18 cellular contexts compared by ENCODE assay signal in genomic region chr10:69387500-69387899, GRCh38. TPM values are rescaled to one million over a fixed set of nuclear protein-coding genes. Genes with fewer than 3 reads are reported as not detected.
DNase-seq lines count a peak whose midpoint lies in the region; ATAC-seq, FAIRE-seq and TF ChIP-seq lines count a peak whose summit lies in the region.
"Had no signal": no experiment of that assay in that cellular context is flagged by ENCODE, and none has a peak within 500 bp of the region (broad histone marks: within the 10 kb centered on the region; RNA-seq: fewer than 3 reads in every experiment).

No MANE protein-coding gene starts in this region.

- peaks cover 36% of the 10 kb centered on the region for H3K36me3 ChIP-seq in CD8-positive, alpha-beta T cell (ENCODE audit: insufficient read depth, low read length)

- no peak for ATAC-seq in CD8-positive, alpha-beta T cell
- no peak for ATAC-seq in stimulated activated naive B cell treated with anti-CD40 and anti-IgM and Interleukin-4, amounts not matched to agents 10 μg/mL and 1 μg/mL and 100 μg/mL, for 72 hours (replicated peaks)
- no peak for ATAC-seq in HG03469 (IDR thresholded peaks at IDR 0.05; ENCODE audit: unreplicated experiment)

- no peak overlapping the region for H3K27ac ChIP-seq in CD8-positive, alpha-beta T cell (ENCODE audit: low read depth, low read length)
- H3K27ac ChIP-seq: GM23248 had no signal

- H3K4me3 Mint-ChIP-seq in CD8-positive, alpha-beta T cell, result no peak overlapping the region
- no peak overlapping the region for H3K4me3 Mint-ChIP-seq in stimulated activated naive B cell treated with anti-CD40 and anti-IgM and Interleukin-4, amounts not matched to agents 10 μg/mL and 1 μg/mL and 100 μg/mL, for 72 hours

- no peak for FAIRE-seq in HTR-8/SVneo (lab: Jason Lieb, UNC)
- FAIRE-seq: GM12891, GM18507 had no signal

- no peak overlapping the region for H3K4me3 ChIP-seq in CD8-positive, alpha-beta T cell (ENCODE audit: low read depth, low read length)
- no peak overlapping the region for H3K4me3 ChIP-seq in epithelial cell of esophagus (ENCODE audit: low read length)
- H3K4me3 ChIP-seq: GM23248 had no signal

- H3K9me3 ChIP-seq in CD8-positive, alpha-beta T cell (ENCODE audit: low read length), result no peaks in the 10 kb centered on the region

- peak overlapping the region; percentile 45 for H3K27ac Mint-ChIP-seq in CD8-positive, alpha-beta T cell
- peak overlapping the region; percentile 47 for H3K27ac Mint-ChIP-seq in stimulated activated naive B cell treated with anti-CD40 and anti-IgM and Interleukin-4, amounts not matched to agents 10 μg/mL and 1 μg/mL and 100 μg/mL, for 72 hours

- H3K27me3 Mint-ChIP-seq in CD8-positive, alpha-beta T cell (ENCODE audit: low read depth), result no peaks in the 10 kb centered on the region
- H3K27me3 Mint-ChIP-seq in stimulated activated naive B cell treated with anti-CD40 and anti-IgM and Interleukin-4, amounts not matched to agents 10 μg/mL and 1 μg/mL and 100 μg/mL, for 72 hours, result no peaks in the 10 kb centered on the region

- no peaks in the 10 kb centered on the region for H3K27me3 ChIP-seq in CD8-positive, alpha-beta T cell (ENCODE audit: insufficient read depth, low read length)

- H3K36me3 Mint-ChIP-seq in CD8-positive, alpha-beta T cell, result peaks cover 87% of the 10 kb centered on the region
- H3K36me3 Mint-ChIP-seq in stimulated activated naive B cell treated with anti-CD40 and anti-IgM and Interleukin-4, amounts not matched to agents 10 μg/mL and 1 μg/mL and 100 μg/mL, for 72 hours, result peaks cover 46 to 75% of the 10 kb centered on the region in 2 donors

- intact Hi-C loops in CD8-positive, alpha-beta T cell (cut with DNase I, micrococcal nuclease), result no loop called here

- TF ChIP-seq CTCF in CD8-positive, alpha-beta T cell (IDR thresholded peaks at IDR 0.05), result no peak
- TF ChIP-seq CTCF in epithelial cell of esophagus (IDR thresholded peaks at IDR 0.05; ENCODE audit: insufficient read depth, low read depth, low read length, missing control alignments), result no peak

- H3K4me1 ChIP-seq in CD8-positive, alpha-beta T cell (ENCODE audit: insufficient read depth, low read length), result peaks cover 5% of the 10 kb centered on the region

- H3K4me1 Mint-ChIP-seq in CD8-positive, alpha-beta T cell (ENCODE audit: low read depth), result peaks cover 17% of the 10 kb centered on the region
- peaks cover 7 to 22% of the 10 kb centered on the region in 2 donors for H3K4me1 Mint-ChIP-seq in stimulated activated naive B cell treated with anti-CD40 and anti-IgM and Interleukin-4, amounts not matched to agents 10 μg/mL and 1 μg/mL and 100 μg/mL, for 72 hours

- CTCF ChIA-PET in CD8-positive, alpha-beta T cell (lab: Charles Lee), result interaction anchor here (7.3 kb wide), 1 partner anchor 150 kb away, joined by 165 read pairs; no protein-coding TSS in a partner anchor

- no peaks in the 10 kb centered on the region for H3K9me3 Mint-ChIP-seq in CD8-positive, alpha-beta T cell
- no peaks in the 10 kb centered on the region for H3K9me3 Mint-ChIP-seq in stimulated activated naive B cell treated with anti-CD40 and anti-IgM and Interleukin-4, amounts not matched to agents 10 μg/mL and 1 μg/mL and 100 μg/mL, for 72 hours

- POLR2A ChIA-PET in CD8-positive, alpha-beta T cell (lab: Charles Lee), result no interaction called here

- no peak for DNase-seq in CD8-positive, alpha-beta T cell
- peak; percentile 42 for DNase-seq in M059J (ENCODE audit: low read depth)
- peak; percentile 36 for DNase-seq in epithelial cell of esophagus (ENCODE audit: low read depth)
- no peak for DNase-seq in stimulated activated naive B cell treated with anti-CD40 and anti-IgM and Interleukin-4, amounts not matched to agents 10 μg/mL and 1 μg/mL and 100 μg/mL, for 72 hours
- DNase-seq in HTR-8/SVneo (ENCODE audit: insufficient read length, low spot score), result no peak
- no peak for DNase-seq in hippocampal formation (lab: John Stamatoyannopoulos, UW)
- DNase-seq: DMS 273 treated with DMSO at 0.1 percent for 48 hours, GF-D8, GM23248, KBM-7, NCI-H1436 treated with DMSO at 0.1 percent for 48 hours, NCI-H2029 treated with DMSO at 0.1 percent for 48 hours, NCI-H2171 treated with DMSO at 0.1 percent for 48 hours, NCI-H510A, NCI-H774 had no signal

RNA-seq across cellular contexts. Expression of gene TACR2, which starts 29.2 kb away (rescaled TPM):
- not detected for total RNA-seq in CD8-positive, alpha-beta T cell
- 0.05 and 0.15 TPM in 2 replicates for total RNA-seq in M059J (2014; rRNA removed; shearing (Covaris generic))

Comparison
In these comparisons a context has a peak if more than half of its experiments do, and no peak if none do; other contexts are left out.
1. DNase-seq: peak in M059J (single experiment) and epithelial cell of esophagus (single experiment); none in CD8-positive, alpha-beta T cell (0 of 7), stimulated activated naive B cell treated with anti-CD40 and anti-IgM and Interleukin-4, amounts not matched to agents 10 μg/mL and 1 μg/mL and 100 μg/mL, for 72 hours (single experiment), HTR-8/SVneo (single experiment) and hippocampal formation (0 of 2).